ENCODE assay signal across 12 cellular contexts in genomic region chr2:38925982-38926381, GRCh38.
"Had no signal": no experiment of that assay in that cellular context is flagged by ENCODE, and none has a peak within 500 bp of the region (broad histone marks: within the 10 kb centered on the region; RNA-seq: fewer than 3 reads in every experiment).

No MANE protein-coding gene starts in this region.

- DNase-seq: activated effector memory CD4-positive, alpha-beta T cell treated with anti-CD3 and anti-CD28 coated beads, Interleukin-2, amount 50 U/mL, for 16 hours; activated T-cell treated with anti-CD3 and anti-CD28 coated beads, Interleukin-2, amount 50 U/mL, for 24 hours; esophagus squamous epithelium; gastrocnemius medialis; kidney glomerular epithelial cell; naive B cell; posterior cingulate gyrus; small intestine; uterus had no signal

- H3K4me1 ChIP-seq: esophagus squamous epithelium, right atrium auricular region, uterus had no signal

- H3K36me3 ChIP-seq: gastrocnemius medialis, neutrophil, right atrium auricular region, uterus had no signal

- ATAC-seq: activated naive CD4-positive, alpha-beta T cell treated with anti-CD3 and anti-CD28 coated beads, Interleukin-2, amount 50 U/mL, for 72 hours; gastrocnemius medialis had no signal

- H3K9me3 ChIP-seq: esophagus squamous epithelium, gastrocnemius medialis, neutrophil, right atrium auricular region, uterus had no signal

- FAIRE-seq: small intestine had no signal

- H3K27me3 ChIP-seq: esophagus squamous epithelium, gastrocnemius medialis, neutrophil, right atrium auricular region, uterus had no signal

- H3K4me3 ChIP-seq: esophagus squamous epithelium, gastrocnemius medialis, right atrium auricular region, uterus had no signal

- H3K27ac ChIP-seq: esophagus squamous epithelium, gastrocnemius medialis, neutrophil, right atrium auricular region, uterus had no signal
